20 cellular contexts compared by ENCODE assay signal in the genomic region with DNA sequence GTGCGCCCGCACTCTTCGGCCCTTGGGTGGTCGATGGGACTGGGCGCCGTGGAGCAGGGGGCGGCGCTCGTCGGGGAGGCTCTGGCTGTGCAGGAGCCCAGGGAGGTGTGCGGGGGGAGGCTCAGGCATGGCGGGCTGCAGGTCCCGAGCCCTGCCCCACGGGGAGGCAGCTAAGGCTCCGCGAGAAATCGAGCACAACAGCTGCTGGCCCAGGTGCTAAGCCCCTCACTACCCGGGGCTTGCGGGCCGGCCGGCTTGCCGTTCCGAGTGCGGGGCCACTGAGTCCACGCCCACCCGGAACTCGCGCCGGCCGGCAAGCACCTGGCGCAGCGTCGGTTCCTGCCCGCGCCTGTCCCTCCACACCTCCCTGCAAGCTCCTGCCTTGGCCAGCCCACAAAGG.
A peak's percentile ranks its signal among the peaks of the same experiment; 100 is the strongest.
DNase-seq lines count a peak whose midpoint lies in the region; ATAC-seq, FAIRE-seq and TF ChIP-seq lines count a peak whose summit lies in the region.
"Had no signal": no experiment of that assay in that cellular context is flagged by ENCODE, and none has a peak within 500 bp of the region (broad histone marks: within the 10 kb centered on the region; RNA-seq: fewer than 3 reads in every experiment).

No MANE protein-coding gene starts in this region.

- DNase-seq in H9 (peak; percentile 40), H1 (ENCODE audit: low read depth in 1 of 2, low spot score in 2 of 2) (no peak), neuronal stem cell (ENCODE audit: low spot score) (no peak), D721Med (ENCODE audit: insufficient read length, low spot score) (no peak)
- DNase-seq: C1 segment of cervical spinal cord; Caco-2; CD4-positive, CD25-positive, alpha-beta regulatory T cell; CD8-positive, alpha-beta T cell; DMS 273 treated with DMSO at 0.1 percent for 48 hours; DMS79; EL; GDM1; GM23248; HCEC 1CT had no signal

- FAIRE-seq in H1 (lab: Jason Lieb, UNC) (no peak), D721Med (lab: Jason Lieb, UNC) (no peak)
- FAIRE-seq: GM12878, H54 had no signal

- H2BK120ac ChIP-seq in H9 (ENCODE audit: low read depth, low read length, poor library complexity, severe bottlenecking): no peak overlapping the region
- no peak overlapping the region for H2BK120ac ChIP-seq in H1 (replicated peaks; ENCODE audit: low read depth, low read length)
- peak overlapping the region; percentile 49 for H2BK120ac ChIP-seq in neuronal stem cell (ENCODE audit: low read depth, low read length)

- H3K23ac ChIP-seq in H9 (ENCODE audit: insufficient read length, low read depth, low read length) (no peak overlapping the region), H1 (ENCODE audit: insufficient read length) (no peak overlapping the region), neuronal stem cell (ENCODE audit: low read depth, low read length, poor library complexity) (no peak overlapping the region)

- H3K4me1 Mint-ChIP-seq in H9: peaks cover 62 to 65% of the 10 kb centered on the region in 2 experiments

- no peak for TF ChIP-seq POLR2A in H1 (IDR thresholded peaks at IDR 0.05; ENCODE audit: control extremely low read depth in 1 of 2, low read depth in 2 of 2, low read length in 2 of 2)

- H2BK20ac ChIP-seq in H9 (ENCODE audit: low read depth, low read length, poor library complexity, severe bottlenecking): no peak overlapping the region
- no peak overlapping the region; the same call in 1 of the 2 replicates for H2BK20ac ChIP-seq in H1 (ENCODE audit: low read length)

- no peak for TF ChIP-seq EP300 in H1 (IDR thresholded peaks at IDR 0.05; ENCODE audit: borderline replicate concordance in 1 of 2, low read depth in 2 of 2, low read length in 2 of 2)

- no peak overlapping the region; the same call in 1 of the 2 replicates for H3K14ac ChIP-seq in H9 (ENCODE audit: insufficient read depth, low read length)
- H3K14ac ChIP-seq in H1 (ENCODE audit: insufficient read length): no peak overlapping the region
- no peak overlapping the region for H3K14ac ChIP-seq in neuronal stem cell (ENCODE audit: low read length)

- H4K20me1 ChIP-seq in H9 (ENCODE audit: control insufficient read depth, insufficient read depth, insufficient read length) (no peaks in the 10 kb centered on the region), H1 (replicated peaks in 1 of 2; ENCODE audit: control insufficient read depth in 1 of 2, insufficient read depth in 2 of 2, low read length in 2 of 2) (no peaks in the 10 kb centered on the region)

- H3K4ac ChIP-seq in H9 (ENCODE audit: low read depth, low read length): peak overlapping the region; percentile 82; the same call in 1 of the 2 replicates
- no peak overlapping the region for H3K4ac ChIP-seq in H1 (replicated peaks; ENCODE audit: insufficient read length, low read depth, low read length)
- no peak overlapping the region for H3K4ac ChIP-seq in neuronal stem cell (ENCODE audit: low read length)

- CTCF ChIA-PET in H1 (lab: Charles Lee; ENCODE audit: partially characterized antibody): interaction anchor here (0.8 to 1.4 kb wide), 3 partner anchors 15 to 607 kb away, joined by 3 to 5 read pairs (median 4); no protein-coding TSS in a partner anchor

- no peak overlapping the region for H3K4me3 Mint-ChIP-seq in H9
- H3K4me3 Mint-ChIP-seq: CD8-positive, alpha-beta T cell had no signal

- no peak overlapping the region for H2BK12ac ChIP-seq in H9 (ENCODE audit: insufficient read length, low read depth, low read length)
- peak overlapping the region; percentile 41; the same call in 1 of the 2 replicates for H2BK12ac ChIP-seq in H1 (ENCODE audit: low read depth, low read length)
- peak overlapping the region; percentile 88 for H2BK12ac ChIP-seq in neuronal stem cell (ENCODE audit: low read length)

- POLR2A ChIA-PET in H1 (lab: Charles Lee; ENCODE audit: partially characterized antibody): interaction anchor here (0.6 to 1.6 kb wide), 7 partner anchors 8 to 69 kb away, joined by 3 to 5 read pairs (median 3); no protein-coding TSS in a partner anchor

- H3K27me3 ChIP-seq in H9 (ENCODE audit: insufficient read depth, low read length) (no peaks in the 10 kb centered on the region), HUES6 (ENCODE audit: control insufficient read depth, insufficient read depth, low read length) (no peaks in the 10 kb centered on the region), H1 (replicated peaks in 1 of 4; ENCODE audit: control insufficient read depth in 3 of 4, extremely low read depth in 1 of 4, insufficient read depth in 3 of 4, low read length in 3 of 4) (no peaks in the 10 kb centered on the region), neuronal stem cell (ENCODE audit: control insufficient read depth in 3 of 3, insufficient read depth in 3 of 3, low read depth in 1 of 3, low read length in 3 of 3) (no peaks in the 10 kb centered on the region)

- no CpG with 5 or more reads among the region's 35 CpGs for WGBS in H9 (ENCODE audit: extremely low coverage, insufficient read length, low lambda C conversion rate)
- WGBS in H1 (ENCODE audit: extremely low coverage in 1 of 2, insufficient coverage in 1 of 2, insufficient read length in 1 of 2, insufficient replicate concordance in 2 of 2, low coverage in 1 of 2, low lambda C conversion rate in 2 of 2, missing lambda C conversion rate in 1 of 2), 2 experiments: 96% methylated on average over 32 of the region's 35 CpGs; no CpG with 5 or more reads in 1 of the 2 experiments
- WGBS in neuronal stem cell (ENCODE audit: extremely low coverage in 2 of 2, insufficient read length in 2 of 2, insufficient replicate concordance in 1 of 2), 2 donors: no CpG with 5 or more reads among the region's 35 CpGs

- TF ChIP-seq CTCF in H9 (conservative IDR thresholded peaks at IDR 0.05) (no peak), H1 (IDR thresholded peaks at IDR 0.05; ENCODE audit: control extremely low read depth in 1 of 3, insufficient read depth in 1 of 3, low read depth in 1 of 3, low read length in 3 of 3) (no peak), D721Med (IDR thresholded peaks at IDR 0.05; ENCODE audit: insufficient read depth, missing control alignments) (no peak)

- H3K4me1 ChIP-seq in H9 (ENCODE audit: insufficient read depth, low read length): peaks cover 10% of the 10 kb centered on the region; the same call in 1 of the 2 replicates
- H3K4me1 ChIP-seq in HUES6 (ENCODE audit: control insufficient read depth, insufficient read depth, low read length): peaks cover 53% of the 10 kb centered on the region
- peaks cover 4 to 19% (median 15%) of the 10 kb centered on the region in 4 experiments for H3K4me1 ChIP-seq in H1 (replicated peaks in 1 of 4; ENCODE audit: control insufficient read depth in 3 of 4, insufficient read depth in 4 of 4, low read length in 3 of 4)
- H3K4me1 ChIP-seq in neuronal stem cell (ENCODE audit: control insufficient read depth in 2 of 2, insufficient read depth in 1 of 2, low read depth in 1 of 2, low read length in 2 of 2): peaks cover 17 to 25% of the 10 kb centered on the region in 2 donors
- H3K4me1 ChIP-seq: Caco-2 had no signal

- H3K79me2 ChIP-seq in H9 (ENCODE audit: insufficient read depth, low read length) (no peaks in the 10 kb centered on the region), H1 (ENCODE audit: control insufficient read depth in 1 of 2, insufficient read depth in 2 of 2, low read length in 2 of 2) (no peaks in the 10 kb centered on the region; a peak in 1 of 4 replicates)

- no peak overlapping the region for H2AK5ac ChIP-seq in H9 (ENCODE audit: insufficient read length, low read length)
- H2AK5ac ChIP-seq in H1 (ENCODE audit: low read depth, low read length): no peak overlapping the region
- peak overlapping the region; percentile 74 for H2AK5ac ChIP-seq in neuronal stem cell (ENCODE audit: low read depth, low read length)

- no peak overlapping the region for H3K4me2 ChIP-seq in H9 (ENCODE audit: insufficient read depth, insufficient read length, low read length)
- H3K4me2 ChIP-seq in H1 (ENCODE audit: insufficient read depth in 1 of 2, low read depth in 2 of 2, low read length in 2 of 2): no peak overlapping the region
- no peak overlapping the region for H3K4me2 ChIP-seq in neuronal stem cell (ENCODE audit: insufficient read depth, low read length, poor library complexity, severe bottlenecking)

- H3K27me3 Mint-ChIP-seq in H9 (ENCODE audit: low read depth): no peaks in the 10 kb centered on the region
- H3K27me3 Mint-ChIP-seq: CD4-positive, CD25-positive, alpha-beta regulatory T cell had no signal

- no peak overlapping the region; a peak in 1 of 7 replicates for H3K27ac Mint-ChIP-seq in H9
- H3K27ac Mint-ChIP-seq: CD8-positive, alpha-beta T cell had no signal

- no peak overlapping the region for H3K56ac ChIP-seq in H9 (ENCODE audit: insufficient read length, low read depth, low read length)
- H3K56ac ChIP-seq in H1 (replicated peaks; ENCODE audit: insufficient read length, low read depth, low read length): no peak overlapping the region

- H4K5ac ChIP-seq in H9 (ENCODE audit: insufficient read length, low read depth, low read length) (no peak overlapping the region), H1 (ENCODE audit: insufficient read length, low read depth, low read length) (peak overlapping the region; percentile 57)

- H4K91ac ChIP-seq in H9 (ENCODE audit: insufficient read length, low read depth, low read length) (peak overlapping the region; percentile 76), H1 (replicated peaks; ENCODE audit: insufficient read length, low read length) (peak overlapping the region; percentile 56), neuronal stem cell (ENCODE audit: low read depth, low read length, poor library complexity) (peak overlapping the region; percentile 14)

- H2BK15ac ChIP-seq in H9 (ENCODE audit: low read depth, low read length): no peak overlapping the region
- no peak overlapping the region for H2BK15ac ChIP-seq in H1 (ENCODE audit: low read length)
- H2BK15ac ChIP-seq in neuronal stem cell (ENCODE audit: low read length): peak overlapping the region; percentile 56

- H4K8ac ChIP-seq in H9 (replicated peaks; ENCODE audit: insufficient read length, low read depth, low read length): no peak overlapping the region
- peak overlapping the region; percentile 52 for H4K8ac ChIP-seq in H1 (ENCODE audit: extremely low read depth, insufficient read depth, low read length)
- H4K8ac ChIP-seq in neuronal stem cell (ENCODE audit: low read depth, low read length): no peak overlapping the region

- H2AFZ ChIP-seq in H9 (ENCODE audit: low read length): no peak overlapping the region
- no peak overlapping the region for H2AFZ ChIP-seq in H1 (ENCODE audit: low read length)
- no peak overlapping the region for H2AFZ ChIP-seq in neuronal stem cell (ENCODE audit: low read length)
- H2AFZ ChIP-seq: GM23248 had no signal

- H3K18ac ChIP-seq in H9 (ENCODE audit: insufficient read length, low read depth, low read length): no peak overlapping the region
- peak overlapping the region; percentile 53; the same call in 1 of the 2 replicates for H3K18ac ChIP-seq in H1 (ENCODE audit: extremely low read depth, low read length)
- H3K18ac ChIP-seq in neuronal stem cell (ENCODE audit: low read length): peak overlapping the region; percentile 85

- H3K79me1 ChIP-seq in H9 (ENCODE audit: insufficient read depth, low read depth, low read length, poor library complexity, severe bottlenecking) (no peaks in the 10 kb centered on the region), H1 (ENCODE audit: low read depth, low read length) (peaks cover 4% of the 10 kb centered on the region; the same call in 1 of the 2 replicates), neuronal stem cell (ENCODE audit: low read depth, low read length) (no peaks in the 10 kb centered on the region)

- H3K4me3 ChIP-seq in HUES6 (ENCODE audit: low read depth, low read length) (no peak overlapping the region), H1 (ENCODE audit: extremely low read depth in 1 of 4, insufficient read depth in 2 of 4, low read depth in 3 of 4, low read length in 4 of 4) (no peak overlapping the region), neuronal stem cell (ENCODE audit: low read length in 2 of 2) (no peak overlapping the region)
- H3K4me3 ChIP-seq: GM12878, GM23248 had no signal

- peaks cover 5 to 8% (median 8%) of the 10 kb centered on the region in 3 experiments; a peak in 6 of 7 replicates for H3K36me3 Mint-ChIP-seq in H9 (ENCODE audit: insufficient read depth in 1 of 3, low read depth in 3 of 3)
- H3K36me3 Mint-ChIP-seq: CD4-positive, CD25-positive, alpha-beta regulatory T cell; CD8-positive, alpha-beta T cell had no signal

- TF ChIP-seq RAD21 in H1 (IDR thresholded peaks at IDR 0.05 in 1 of 2, conservative IDR thresholded peaks at IDR 0.05 in 1 of 2; ENCODE audit: low read depth in 2 of 2, low read length in 2 of 2): no peak

- no peaks in the 10 kb centered on the region for H3K9me3 ChIP-seq in H9 (ENCODE audit: control insufficient read depth, low read depth, low read length)
- no peaks in the 10 kb centered on the region; the same call in 1 of the 2 replicates for H3K9me3 ChIP-seq in HUES6 (ENCODE audit: control insufficient read depth, insufficient read depth, low read depth, low read length)
- no peaks in the 10 kb centered on the region for H3K9me3 ChIP-seq in H1 (ENCODE audit: insufficient read depth in 2 of 2, low read depth in 1 of 2, low read length in 1 of 2)
- H3K9me3 ChIP-seq in neuronal stem cell (replicated peaks in 1 of 2; ENCODE audit: control insufficient read depth in 2 of 2, insufficient read depth in 1 of 2, low read depth in 1 of 2, low read length in 2 of 2): peaks cover 0 to 3% of the 10 kb centered on the region in 2 donors
- H3K9me3 ChIP-seq: Caco-2 had no signal

- no peak overlapping the region for H3T11ph ChIP-seq in H9 (ENCODE audit: low read length)

- H3K23me2 ChIP-seq in H9 (ENCODE audit: insufficient read length, low read depth, low read length, poor library complexity, severe bottlenecking): no peaks in the 10 kb centered on the region
- H3K23me2 ChIP-seq in H1 (ENCODE audit: low read depth, low read length): no peaks in the 10 kb centered on the region

- H3K27ac ChIP-seq in H9 (ENCODE audit: insufficient read length, low read depth, low read length) (no peak overlapping the region), HUES6 (ENCODE audit: low read depth, low read length) (peak overlapping the region; percentile 83; the same call in 1 of the 2 replicates), H1 (ENCODE audit: low read depth, low read length) (peak overlapping the region; percentile 29; the same call in 1 of the 2 replicates), neuronal stem cell (replicated peaks; ENCODE audit: low read length) (no peak overlapping the region)
- H3K27ac ChIP-seq: GM23248 had no signal

- H3K36me3 ChIP-seq in HUES6 (ENCODE audit: control insufficient read depth, insufficient read depth, low read length): no peaks in the 10 kb centered on the region
- no peaks in the 10 kb centered on the region for H3K36me3 ChIP-seq in H1 (ENCODE audit: control insufficient read depth in 2 of 4, insufficient read depth in 4 of 4, low read length in 3 of 4)
- no peaks in the 10 kb centered on the region for H3K36me3 ChIP-seq in neuronal stem cell (replicated peaks in 1 of 2; ENCODE audit: control insufficient read depth in 2 of 2, insufficient read depth in 2 of 2, low read length in 2 of 2)

- peaks cover 2 to 8% of the 10 kb centered on the region in 2 experiments; a peak in 3 of 5 replicates for H3K9me3 Mint-ChIP-seq in H9
- H3K9me3 Mint-ChIP-seq: CD4-positive, CD25-positive, alpha-beta regulatory T cell; CD8-positive, alpha-beta T cell had no signal

- ATAC-seq in GM18520 (IDR thresholded peaks at IDR 0.05; ENCODE audit: unreplicated experiment): no peak
- ATAC-seq in SK-N-SH treated with all-trans-retinoic acid at 6 μM for 48 hours: no peak
- ATAC-seq in HG03159 (IDR thresholded peaks at IDR 0.05; ENCODE audit: unreplicated experiment): no peak
- ATAC-seq: CD8-positive, alpha-beta T cell; GM12878 had no signal

- H2BK5ac ChIP-seq in H9 (ENCODE audit: insufficient read length, low read length): no peak overlapping the region
- H2BK5ac ChIP-seq in H1 (ENCODE audit: low read depth, low read length): peak overlapping the region; percentile 98
- H2BK5ac ChIP-seq in neuronal stem cell (ENCODE audit: low read length): no peak overlapping the region

- no peak overlapping the region for H3K9ac ChIP-seq in H9 (ENCODE audit: extremely low read depth, insufficient read length, low read length)
- no peak overlapping the region for H3K9ac ChIP-seq in HUES6 (ENCODE audit: low read length)
- no peak overlapping the region for H3K9ac ChIP-seq in H1 (replicated peaks in 1 of 4; ENCODE audit: extremely low read depth in 1 of 4, low read depth in 3 of 4, low read length in 3 of 4)
- no peak overlapping the region for H3K9ac ChIP-seq in neuronal stem cell (ENCODE audit: low read depth, low read length, poor library complexity)
- H3K9ac ChIP-seq: GM23248 had no signal

Comparison
In these comparisons a context has a peak if more than half of its experiments do, and no peak if none do; other contexts are left out.
1. H3K27ac ChIP-seq: peak in HUES6 (single experiment) and H1 (single experiment); none in H9 (single experiment) and neuronal stem cell (single experiment).
2. H4K91ac ChIP-seq: peak in every context shown above with its lines; median percentile 76 in H9; 56 in H1; 14 in neuronal stem cell.